Comparison of ENCODE assay signal across 8 cellular contexts in the genomic region with DNA sequence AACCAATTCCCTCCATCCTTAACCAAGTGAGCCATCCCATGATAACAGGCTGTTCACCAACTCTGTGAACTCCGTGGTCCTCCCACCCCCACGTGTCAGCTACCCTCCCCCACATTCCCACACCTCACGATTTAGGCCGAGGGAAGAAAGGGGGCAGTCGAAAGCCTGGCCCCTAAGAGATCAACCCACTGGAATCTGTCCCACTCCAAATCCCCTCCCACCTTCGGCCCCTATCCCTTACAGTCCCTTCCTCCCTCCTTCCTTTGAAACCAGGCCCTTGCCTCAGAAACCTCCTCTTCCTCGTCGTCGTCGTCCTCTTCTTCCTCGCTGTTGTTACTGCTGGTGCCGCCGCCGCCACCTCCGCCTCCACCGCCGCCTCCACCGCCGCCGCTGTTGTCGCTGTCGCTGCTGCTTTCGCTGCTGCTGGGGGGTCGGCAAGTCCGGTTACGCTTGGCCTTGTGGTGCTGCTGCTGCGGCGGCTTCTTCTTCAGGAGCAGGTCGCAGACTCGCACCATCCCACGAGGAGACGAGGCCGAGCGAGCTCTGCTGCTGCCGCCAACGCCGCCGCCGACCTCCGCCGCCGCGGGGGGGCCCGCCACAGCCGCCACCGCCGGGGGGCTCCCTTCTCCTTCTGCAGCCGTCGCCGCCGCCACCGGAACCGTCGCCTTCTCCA. TPM values are rescaled to one million over a fixed set of nuclear protein-coding genes. Genes with fewer than 3 reads are reported as not detected.
A peak's percentile ranks its signal among the peaks of the same experiment; 100 is the strongest.
DNase-seq lines count a peak whose midpoint lies in the region; ATAC-seq and TF ChIP-seq lines count a peak whose summit lies in the region.

No MANE protein-coding gene starts in this region.

- POLR2A ChIA-PET in GM10248 (lab: Yijun Ruan, JAX), result interaction anchor here (0.5 to 0.7 kb wide), 3 partner anchors 13 to 1099 kb away, joined by 3 to 7 read pairs (median 3); no protein-coding TSS in a partner anchor

- ATAC-seq in HG02571 (IDR thresholded peaks at IDR 0.05; ENCODE audit: unreplicated experiment), result peak; percentile 33

- DNase-seq in AG09319 (ENCODE audit: extremely low read depth, low read depth), result no peak
- DNase-seq in GM10248 (ENCODE audit: extremely low spot score), result no peak
- peak; percentile 69 for DNase-seq in NB4 (ENCODE audit: low read depth)
- DNase-seq in hepatic stellate cell (ENCODE audit: low spot score), result peak; percentile 37
- DNase-seq in retinal pigment epithelial cell (ENCODE audit: low read depth), result no peak
- DNase-seq in DMS153 (lab: John Stamatoyannopoulos, UW), result no peak

- peak overlapping the region; percentile 94 for H3K27ac ChIP-seq in adipose tissue (ENCODE audit: low read depth, low read length)

- no peak for TF ChIP-seq POLR2A in NB4 (IDR thresholded peaks at IDR 0.05; ENCODE audit: extremely low read depth, insufficient read length)

- 0 to 1% (median 0%) methylated on average over 36 to 50 of the region's 54 CpGs for WGBS in adipose tissue, 3 donors

- H3K4me3 ChIP-seq in NB4 (ENCODE audit: low read depth, low read length) (peak overlapping the region; percentile 99), retinal pigment epithelial cell (ENCODE audit: low read length) (peak overlapping the region; percentile 80)

- TF ChIP-seq CTCF in AG09319 (IDR thresholded peaks at IDR 0.05; ENCODE audit: low read depth, low read length) (peak; percentile 5), GM10248 (IDR thresholded peaks at IDR 0.05; ENCODE audit: control extremely low read depth, extremely low read depth, low read depth, missing control alignments) (peak; percentile 51), NB4 (IDR thresholded peaks at IDR 0.05; ENCODE audit: low read depth, low read length) (no peak), retinal pigment epithelial cell (conservative IDR thresholded peaks at IDR 0.05; ENCODE audit: low read depth, low read length) (no peak)

- CTCF ChIA-PET in GM10248 (lab: Yijun Ruan, JAX), result interaction anchor here (0.8 to 3.8 kb wide), 27 partner anchors 8 to 196 kb away, joined by 3 to 33 read pairs (median 4); partner anchors contain the start of gene COX18

RNA-seq across cellular contexts. Expression of gene ANKRD17, which starts 0.5 kb away (rescaled TPM):
- polyA plus RNA-seq in adipose tissue, result 10 to 100 TPM; 10.0 to 18.0 (median 14.6) TPM

Comparison
In these comparisons a context has a peak if more than half of its experiments do, and no peak if none do; other contexts are left out.
1. DNase-seq: peak in NB4 (single experiment) and hepatic stellate cell (single experiment); none in AG09319 (single experiment), GM10248 (single experiment), retinal pigment epithelial cell (single experiment) and DMS153 (single experiment).
2. CTCF ChIP-seq: peak in AG09319 (single experiment) and GM10248 (single experiment); none in NB4 (single experiment) and retinal pigment epithelial cell (single experiment).